Comparison of ENCODE assay signal across 7 cellular contexts in the genomic region with DNA sequence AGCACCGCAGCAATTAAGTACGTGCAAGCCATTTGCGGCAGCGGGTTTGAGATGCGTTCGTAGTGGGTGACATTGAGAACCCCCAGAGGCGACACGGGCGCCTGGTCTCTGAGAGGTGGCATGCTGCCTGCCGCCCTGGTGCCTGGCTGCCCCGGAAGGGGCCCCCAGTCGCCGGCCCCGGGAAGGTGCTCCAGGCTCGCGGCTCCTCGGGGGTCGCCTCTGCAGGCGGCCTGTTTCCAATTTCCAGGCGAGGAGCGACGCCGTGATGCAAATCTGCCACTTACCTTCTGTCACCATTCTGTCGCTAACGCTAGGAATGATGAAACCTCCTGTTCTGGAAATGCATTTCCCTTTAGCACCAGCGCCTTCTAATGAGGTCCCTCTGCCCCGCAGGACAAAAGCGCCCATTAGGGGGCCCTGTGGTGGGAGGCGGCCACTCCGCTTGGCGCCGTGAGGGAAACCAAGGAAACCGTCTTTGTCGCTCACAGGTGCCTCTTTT. TPM values are rescaled to one million over a fixed set of nuclear protein-coding genes. Genes with fewer than 3 reads are reported as not detected.
DNase-seq lines count a peak whose midpoint lies in the region; ATAC-seq, FAIRE-seq and TF ChIP-seq lines count a peak whose summit lies in the region.

No MANE protein-coding gene starts in this region.

- H3K9me3 ChIP-seq in H1 (ENCODE audit: insufficient read depth in 2 of 2, low read depth in 1 of 2, low read length in 1 of 2) (peaks cover 6 to 10% of the 10 kb centered on the region in 2 experiments; a peak in 3 of 4 replicates), trophoblast cell (ENCODE audit: insufficient read depth, low read depth, low read length) (no peaks in the 10 kb centered on the region)

- H3K27ac ChIP-seq in GM23338 (ENCODE audit: low read depth) (no peak overlapping the region), H1 (ENCODE audit: low read depth, low read length) (no peak overlapping the region), trophoblast cell (ENCODE audit: low read depth, low read length) (no peak overlapping the region)

- FAIRE-seq in H1 (lab: Jason Lieb, UNC): no peak

- H3K56ac ChIP-seq in H1 (replicated peaks; ENCODE audit: insufficient read length, low read depth, low read length): no peak overlapping the region

- H3K9ac ChIP-seq in H1 (replicated peaks in 1 of 4; ENCODE audit: extremely low read depth in 1 of 4, low read depth in 3 of 4, low read length in 3 of 4) (peak overlapping the region in 1 of 4 experiments; percentile 14; a peak in 1 of 7 replicates), trophoblast cell (ENCODE audit: low read length) (no peak overlapping the region)

- H3K27me3 Mint-ChIP-seq in GM23338 (ENCODE audit: insufficient read depth, low read depth, poor library complexity): no peaks in the 10 kb centered on the region

- peak; percentile 77 for ATAC-seq in GM23338
- no peak for ATAC-seq in HG03039 (IDR thresholded peaks at IDR 0.05; ENCODE audit: unreplicated experiment)

- 2% methylated on average over 34 of the region's 34 CpGs; no CpG with 5 or more reads in 1 of the 2 experiments for WGBS in H1 (ENCODE audit: extremely low coverage in 1 of 2, insufficient coverage in 1 of 2, insufficient read length in 1 of 2, insufficient replicate concordance in 2 of 2, low coverage in 1 of 2, low lambda C conversion rate in 2 of 2, missing lambda C conversion rate in 1 of 2), 2 experiments
- no CpG with 5 or more reads among the region's 34 CpGs for WGBS in trophoblast cell (ENCODE audit: extremely low coverage, insufficient coverage, insufficient read length)

- H3K9me3 Mint-ChIP-seq in GM23338: peaks cover 13% of the 10 kb centered on the region

- H3K23ac ChIP-seq in H1 (ENCODE audit: insufficient read length) (no peak overlapping the region), trophoblast cell (ENCODE audit: low read length) (no peak overlapping the region)

- H3K14ac ChIP-seq in H1 (ENCODE audit: insufficient read length) (no peak overlapping the region), trophoblast cell (ENCODE audit: low read length) (no peak overlapping the region)

- peaks cover 35% of the 10 kb centered on the region for H3K4me1 Mint-ChIP-seq in GM23338

- H3K27me3 ChIP-seq in GM23338 (ENCODE audit: insufficient read depth): no peaks in the 10 kb centered on the region
- no peaks in the 10 kb centered on the region for H3K27me3 ChIP-seq in H1 (replicated peaks in 1 of 4; ENCODE audit: control insufficient read depth in 3 of 4, extremely low read depth in 1 of 4, insufficient read depth in 3 of 4, low read length in 3 of 4)
- peaks cover 9% of the 10 kb centered on the region for H3K27me3 ChIP-seq in trophoblast cell (ENCODE audit: insufficient read depth, low read length)

- H2AFZ ChIP-seq in GM23338 (peak overlapping the region; percentile 69; the same call in 1 of the 2 replicates), H1 (ENCODE audit: low read length) (no peak overlapping the region), trophoblast cell (ENCODE audit: insufficient read depth, low read length, poor library complexity) (no peak overlapping the region)

- no peak overlapping the region for H2BK120ac ChIP-seq in H1 (replicated peaks; ENCODE audit: low read depth, low read length)
- no peak overlapping the region for H2BK120ac ChIP-seq in trophoblast cell (ENCODE audit: insufficient read depth, low read length, poor library complexity)

- peak in 1 of 2 experiments; percentile 28; a peak in 2 of 4 replicates for TF ChIP-seq CTCF in GM23338 (conservative IDR thresholded peaks at IDR 0.05; ENCODE audit: low read depth in 2 of 2)
- TF ChIP-seq CTCF in H1 (IDR thresholded peaks at IDR 0.05; ENCODE audit: control extremely low read depth in 1 of 3, insufficient read depth in 1 of 3, low read depth in 1 of 3, low read length in 3 of 3): no peak

- no peak overlapping the region for H4K12ac ChIP-seq in trophoblast cell (ENCODE audit: low read depth, low read length)

- H2BK5ac ChIP-seq in H1 (ENCODE audit: low read depth, low read length) (no peak overlapping the region), trophoblast cell (ENCODE audit: low read depth, low read length, poor library complexity) (no peak overlapping the region)

- POLR2A ChIA-PET in H1 (lab: Charles Lee; ENCODE audit: partially characterized antibody): no interaction called here

- peak in 1 of 2 experiments; percentile 0; a peak in 1 of 4 replicates for TF ChIP-seq RAD21 in H1 (IDR thresholded peaks at IDR 0.05 in 1 of 2, conservative IDR thresholded peaks at IDR 0.05 in 1 of 2; ENCODE audit: low read depth in 2 of 2, low read length in 2 of 2)

- CTCF ChIA-PET in H1 (lab: Charles Lee; ENCODE audit: partially characterized antibody): no interaction called here

- H3K79me1 ChIP-seq in H1 (ENCODE audit: low read depth, low read length): peaks cover 3% of the 10 kb centered on the region
- H3K79me1 ChIP-seq in trophoblast cell (ENCODE audit: low read length): no peaks in the 10 kb centered on the region

- H3K4me2 ChIP-seq in GM23338: peak overlapping the region; percentile 99
- H3K4me2 ChIP-seq in H1 (ENCODE audit: insufficient read depth in 1 of 2, low read depth in 2 of 2, low read length in 2 of 2): peak overlapping the region; percentile 73 to 82
- H3K4me2 ChIP-seq in trophoblast cell (ENCODE audit: low read length): peak overlapping the region; percentile 64

- no peak overlapping the region for H3K4ac ChIP-seq in H1 (replicated peaks; ENCODE audit: insufficient read length, low read depth, low read length)
- no peak overlapping the region for H3K4ac ChIP-seq in trophoblast cell (ENCODE audit: low read depth, low read length)

- no peak for TF ChIP-seq EP300 in H1 (IDR thresholded peaks at IDR 0.05; ENCODE audit: borderline replicate concordance in 1 of 2, low read depth in 2 of 2, low read length in 2 of 2)

- H4K5ac ChIP-seq in H1 (ENCODE audit: insufficient read length, low read depth, low read length): no peak overlapping the region

- H3K4me1 ChIP-seq in GM23338 (ENCODE audit: insufficient read depth) (peaks cover 24% of the 10 kb centered on the region), H1 (replicated peaks in 1 of 4; ENCODE audit: control insufficient read depth in 3 of 4, insufficient read depth in 4 of 4, low read length in 3 of 4) (peaks cover 0 to 3% (median 1%) of the 10 kb centered on the region in 4 experiments; a peak in 3 of 7 replicates), trophoblast cell (ENCODE audit: control insufficient read depth in 1 of 2, insufficient read depth in 2 of 2, low read length in 2 of 2) (peaks cover 7 to 8% of the 10 kb centered on the region in 2 experiments)

- no peak for TF ChIP-seq POLR2A in H1 (IDR thresholded peaks at IDR 0.05; ENCODE audit: control extremely low read depth in 1 of 2, low read depth in 2 of 2, low read length in 2 of 2)

- H4K20me1 ChIP-seq in GM23338 (replicated peaks; ENCODE audit: insufficient read depth) (peaks cover 12% of the 10 kb centered on the region; the same call in 1 of the 2 replicates), H1 (replicated peaks in 1 of 2; ENCODE audit: control insufficient read depth in 1 of 2, insufficient read depth in 2 of 2, low read length in 2 of 2) (peaks cover 0 to 8% of the 10 kb centered on the region in 2 experiments)

- H3F3A ChIP-seq in GM23338 (replicated peaks; ENCODE audit: low read depth): no peaks in the 10 kb centered on the region

- H4K91ac ChIP-seq in H1 (replicated peaks; ENCODE audit: insufficient read length, low read length) (no peak overlapping the region), trophoblast cell (ENCODE audit: low read depth, low read length) (no peak overlapping the region)

- peaks cover 4% of the 10 kb centered on the region; the same call in 1 of the 2 replicates for H3K36me3 ChIP-seq in GM23338 (ENCODE audit: insufficient read depth)
- H3K36me3 ChIP-seq in H1 (ENCODE audit: control insufficient read depth in 2 of 4, insufficient read depth in 4 of 4, low read length in 3 of 4): no peaks in the 10 kb centered on the region
- H3K36me3 ChIP-seq in trophoblast cell (ENCODE audit: control insufficient read depth in 1 of 2, insufficient read depth in 2 of 2, low read length in 2 of 2): no peaks in the 10 kb centered on the region

- H3K27ac Mint-ChIP-seq in GM23338: no peak overlapping the region

- H2BK12ac ChIP-seq in H1 (ENCODE audit: low read depth, low read length) (no peak overlapping the region), trophoblast cell (ENCODE audit: low read length) (no peak overlapping the region)

- H3K4me3 Mint-ChIP-seq in GM23338: peak overlapping the region; percentile 81

- peak overlapping the region; percentile 79 for H3K18ac ChIP-seq in H1 (ENCODE audit: extremely low read depth, low read length)
- no peak overlapping the region for H3K18ac ChIP-seq in trophoblast cell (ENCODE audit: low read length)

- peaks cover 69% of the 10 kb centered on the region for H3K79me2 ChIP-seq in GM23338 (replicated peaks; ENCODE audit: insufficient read depth)
- peaks cover 0 to 79% of the 10 kb centered on the region in 2 experiments; a peak in 2 of 4 replicates for H3K79me2 ChIP-seq in H1 (ENCODE audit: control insufficient read depth in 1 of 2, insufficient read depth in 2 of 2, low read length in 2 of 2)
- H3K79me2 ChIP-seq in trophoblast cell (ENCODE audit: control insufficient read depth, insufficient read depth, low read length, poor library complexity): no peaks in the 10 kb centered on the region

- DNase-seq in GM23338 (ENCODE audit: low spot score) (peak; percentile 63), NCI-H69 (lab: John Stamatoyannopoulos, UW) (peak; percentile 90), H1 (ENCODE audit: low read depth in 1 of 2, low spot score in 2 of 2) (no peak), trophoblast cell (no peak), GOT3 (lab: John Stamatoyannopoulos, UW) (no peak), SHP77 treated with DMSO at 0.1 percent for 48 hours (lab: John Stamatoyannopoulos, UW) (no peak)

- H4K8ac ChIP-seq in H1 (ENCODE audit: extremely low read depth, insufficient read depth, low read length) (no peak overlapping the region), trophoblast cell (ENCODE audit: low read depth, low read length) (no peak overlapping the region)

- H3K4me3 ChIP-seq in GM23338 (peak overlapping the region; percentile 82), H1 (ENCODE audit: extremely low read depth in 1 of 4, insufficient read depth in 2 of 4, low read depth in 3 of 4, low read length in 4 of 4) (peak overlapping the region; percentile 50 to 66 (median 60)), trophoblast cell (ENCODE audit: low read depth, low read length) (no peak overlapping the region)

- 0 out of 2 replicates have a peak overlapping the region, but pooled peaks have one; percentile 51 for H2BK20ac ChIP-seq in H1 (ENCODE audit: low read length)

- H3K23me2 ChIP-seq in H1 (ENCODE audit: low read depth, low read length): peaks cover 3% of the 10 kb centered on the region; the same call in 1 of the 2 replicates

- H3K36me3 Mint-ChIP-seq in GM23338 (ENCODE audit: low read depth): peaks cover 16% of the 10 kb centered on the region

- H2AK5ac ChIP-seq in H1 (ENCODE audit: low read depth, low read length) (no peak overlapping the region), trophoblast cell (ENCODE audit: low read length) (no peak overlapping the region)

- H2BK15ac ChIP-seq in H1 (ENCODE audit: low read length): no peak overlapping the region

- peaks cover 6% of the 10 kb centered on the region for H3K9me2 ChIP-seq in GM23338 (ENCODE audit: insufficient read depth)

RNA-seq across cellular contexts. Expression of gene KIF5C, which starts 13.0 kb away (rescaled TPM):
- 46.5 and 49.1 TPM in 2 replicates for total RNA-seq in GM23338 (2014; rRNA removed; shearing (Covaris generic))
- polyA plus RNA-seq in GM23338 (2016; fragmentation: Nextera tagmentation; extraction: Ambion mirVana) (37.8 and 45.0 TPM in 2 replicates), H1 (2011; rRNA removed) (12.5 and 16.3 TPM in 2 replicates)
- total RNA-seq in H1 (2021; fragmentation: NEBNext Ultra II Directional; extraction: Animal tissue kit (Norgen Biotek cat#: 25700)): 58.1 and 66.4 TPM in 2 replicates
- 20.7 TPM for polyA plus RNA-seq in H1 (2011; cell fraction: cytosol; rRNA removed)
- polyA plus RNA-seq in H1 (2011; cell fraction: nucleus; rRNA removed): 28.7 TPM
- 24.5 to 33.7 TPM (median 26.6 TPM) in 4 replicates for polyA plus RNA-seq in H1 (2012, experiment 1 of 2)
- polyA plus RNA-seq in H1 (2012, experiment 2 of 2): 2.2 TPM
- 86.6 TPM for polyA plus RNA-seq in H1 (2013, experiment 1 of 2)
- polyA plus RNA-seq in H1 (2013, experiment 2 of 2): 77.4 TPM
- polyA minus RNA-seq in H1 (2011; rRNA and poly(A)+ RNA removed): 63.7 and 65.0 TPM in 2 replicates
- 30.3 TPM for polyA minus RNA-seq in H1 (2011; cell fraction: cytosol; rRNA and poly(A)+ RNA removed)
- 42.4 TPM for polyA minus RNA-seq in H1 (2011; cell fraction: nucleus; rRNA and poly(A)+ RNA removed)
- 1.7 and 1.8 TPM in 2 replicates for polyA plus RNA-seq in trophoblast cell (2013)

Comparison
In these comparisons a context has a peak if more than half of its experiments do, and no peak if none do; other contexts are left out.
1. DNase-seq: peak in GM23338 (single experiment) and NCI-H69 (single experiment); none in H1 (0 of 2), trophoblast cell (0 of 2), GOT3 (single experiment) and SHP77 treated with DMSO at 0.1 percent for 48 hours (single experiment).
2. Peak in every context shown above with its lines, with median percentiles within 50 percentile points of each other: H3K4me2 ChIP-seq.